Comparison of ENCODE assay signal across 17 cellular contexts in the genomic region with DNA sequence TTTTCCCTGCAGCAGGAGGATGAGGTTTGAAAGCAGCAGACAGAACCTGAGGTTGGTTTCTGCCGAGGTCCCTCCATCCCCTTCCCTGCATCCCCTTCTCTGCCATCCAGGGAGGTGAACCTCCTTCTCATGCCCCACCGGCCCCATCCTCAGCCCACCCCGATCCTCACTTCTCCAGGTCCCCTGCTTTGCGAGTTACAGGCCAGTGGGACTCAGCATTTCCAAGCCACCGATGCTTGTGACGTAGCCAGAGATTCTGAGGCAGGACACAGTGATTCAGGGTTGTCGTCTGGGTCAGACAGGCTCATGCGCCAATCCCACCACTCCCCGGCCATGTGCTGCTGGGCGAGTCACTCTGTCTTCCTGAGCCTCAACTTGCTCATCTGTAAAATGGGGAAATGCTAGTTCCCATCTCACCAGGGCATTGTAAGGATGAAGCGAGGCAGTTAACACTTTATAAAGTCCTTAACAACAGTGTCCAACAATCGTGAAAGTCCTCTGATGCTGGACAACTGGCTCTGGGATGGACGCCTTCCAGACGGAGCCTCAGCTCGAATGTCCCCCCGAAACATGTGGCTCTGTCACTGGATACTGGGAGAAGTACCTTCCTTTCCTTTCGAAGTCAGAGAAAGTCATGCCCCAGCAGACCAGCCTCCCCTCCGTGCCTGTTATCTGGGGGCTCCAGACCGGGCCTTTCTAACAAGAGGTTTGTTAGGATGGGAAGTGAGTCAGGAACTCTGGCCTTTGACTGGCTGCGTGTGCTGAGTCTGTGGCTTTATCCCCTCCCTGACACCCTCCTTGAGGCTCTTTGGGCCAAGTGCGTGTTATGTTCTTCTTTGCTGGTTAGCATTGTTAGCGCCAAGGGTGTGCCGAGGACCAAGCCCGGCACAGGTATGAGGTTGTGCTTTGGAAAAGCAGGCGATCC. TPM values are rescaled to one million over a fixed set of nuclear protein-coding genes. Genes with fewer than 3 reads are reported as not detected.
"Had no signal": no experiment of that assay in that cellular context is flagged by ENCODE, and none has a peak within 500 bp of the region (broad histone marks: within the 10 kb centered on the region; RNA-seq: fewer than 3 reads in every experiment).

No MANE protein-coding gene starts in this region.

- H3K4me1 ChIP-seq: thyroid gland, uterus had no signal

- H3K4me3 ChIP-seq: lung, stomach, thyroid gland, uterus had no signal

- H3K9me3 Mint-ChIP-seq: activated T-helper 17 cell treated with anti-CD3 and anti-CD28 coated beads, Interleukin-2, amount 50 U/mL, for 72 hours had no signal

- ATAC-seq: activated T-helper 17 cell treated with anti-CD3 and anti-CD28 coated beads, Interleukin-2, amount 50 U/mL, for 72 hours; left cardiac atrium; naive thymus-derived CD4-positive, alpha-beta T cell had no signal

- H3K4me1 Mint-ChIP-seq: activated CD4-positive, alpha-beta T cell treated with anti-CD3 and anti-CD28 coated beads, Interleukin-2, amount 10 ng/mL, durations not matched to agents 24 days and 14 days; activated naive CD4-positive, alpha-beta T cell treated with anti-CD3 and anti-CD28 coated beads, Interleukin-2, amount 10 ng/mL, durations not matched to agents 7 days and 5 days; activated T-helper 17 cell treated with anti-CD3 and anti-CD28 coated beads, Interleukin-2, amount 50 U/mL, for 72 hours; naive thymus-derived CD4-positive, alpha-beta T cell had no signal

- H3K4me3 Mint-ChIP-seq: activated CD4-positive, alpha-beta T cell treated with anti-CD3 and anti-CD28 coated beads, Interleukin-2, amount 10 ng/mL, durations not matched to agents 24 days and 14 days; activated naive CD4-positive, alpha-beta T cell treated with anti-CD3 and anti-CD28 coated beads, Interleukin-2, amount 10 ng/mL, durations not matched to agents 7 days and 5 days; activated T-helper 17 cell treated with anti-CD3 and anti-CD28 coated beads, Interleukin-2, amount 50 U/mL, for 72 hours; naive thymus-derived CD4-positive, alpha-beta T cell had no signal

- H3K9me3 ChIP-seq: thyroid gland, uterus had no signal

- H3K27me3 ChIP-seq: stomach, thyroid gland, uterus had no signal

- DNase-seq: activated CD4-positive, alpha-beta T cell treated with anti-CD3 and anti-CD28 coated beads, Interleukin-2, amount 10 ng/mL, durations not matched to agents 24 days and 14 days; activated naive CD4-positive, alpha-beta T cell treated with anti-CD3 and anti-CD28 coated beads, Interleukin-2, amount 10 ng/mL, durations not matched to agents 7 days and 5 days; activated T-cell treated with anti-CD3 and anti-CD28 coated beads for 4 hours; central memory CD4-positive, alpha-beta T cell; hypothalamus; left cardiac atrium; midbrain; naive thymus-derived CD4-positive, alpha-beta T cell; nucleus accumbens; stimulated activated CD4-positive, alpha-beta T cell treated with anti-CD3 and anti-CD28 coated beads, Interleukin-15, amount 100 ng/mL, for 24 hours; stimulated activated CD4-positive, alpha-beta T cell treated with anti-CD3 and anti-CD28 coated beads, Interleukin-4, amount 100 ng/mL, for 4 hours; stomach; thyroid gland; uterus had no signal

- H3K36me3 ChIP-seq: stomach, thyroid gland, uterus had no signal

- H3K27ac Mint-ChIP-seq: activated CD4-positive, alpha-beta T cell treated with anti-CD3 and anti-CD28 coated beads, Interleukin-2, amount 10 ng/mL, durations not matched to agents 24 days and 14 days; activated naive CD4-positive, alpha-beta T cell treated with anti-CD3 and anti-CD28 coated beads, Interleukin-2, amount 10 ng/mL, durations not matched to agents 7 days and 5 days; activated T-helper 17 cell treated with anti-CD3 and anti-CD28 coated beads, Interleukin-2, amount 50 U/mL, for 72 hours; naive thymus-derived CD4-positive, alpha-beta T cell had no signal

- H3K27ac ChIP-seq: stomach, thyroid gland, uterus had no signal

RNA-seq across cellular contexts. Expression of gene SEC14L5, which starts 21.9 kb away (rescaled TPM):
- total RNA-seq: activated CD4-positive, alpha-beta T cell treated with anti-CD3 and anti-CD28 coated beads, Interleukin-2, amount 10 ng/mL, durations not matched to agents 24 days and 14 days; activated CD8-positive, alpha-beta memory T cell treated with anti-CD3 and anti-CD28 coated beads for 36 hours had no signal
- polyA plus RNA-seq: naive thymus-derived CD4-positive, alpha-beta T cell had no signal

RNA-seq across cellular contexts. Expression of gene PPL, which starts 43.0 kb away (rescaled TPM):
- total RNA-seq: activated CD4-positive, alpha-beta T cell treated with anti-CD3 and anti-CD28 coated beads, Interleukin-2, amount 10 ng/mL, durations not matched to agents 24 days and 14 days; activated CD8-positive, alpha-beta memory T cell treated with anti-CD3 and anti-CD28 coated beads for 36 hours; activated T-helper 17 cell treated with anti-CD3 and anti-CD28 coated beads, Interleukin-2, amount 50 U/mL, for 72 hours; naive thymus-derived CD4-positive, alpha-beta T cell had no signal
